In genomic region chr10:95517536-95518454, GRCh38 we compare ENCODE assay signal across 1 cellular context.
TF ChIP-seq lines count a peak whose summit lies in the region.

No MANE protein-coding gene starts in this region.

TF ChIP-seq in WTC11, 78 proteins besides CTCF, POLR2A, EP300 and RAD21 (continued from another document):
- TF ChIP-seq, protein P1, sequence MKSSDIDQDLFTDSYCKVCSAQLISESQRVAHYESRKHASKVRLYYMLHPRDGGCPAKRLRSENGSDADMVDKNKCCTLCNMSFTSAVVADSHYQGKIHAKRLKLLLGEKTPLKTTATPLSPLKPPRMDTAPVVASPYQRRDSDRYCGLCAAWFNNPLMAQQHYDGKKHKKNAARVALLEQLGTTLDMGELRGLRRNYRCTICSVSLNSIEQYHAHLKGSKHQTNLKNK (CRISPR knock-in tag; IDR thresholded peaks at IDR 0.05): no peak
- no peak for TF ChIP-seq SOX15 (CRISPR knock-in tag; IDR thresholded peaks at IDR 0.05)
- TF ChIP-seq, protein P2, sequence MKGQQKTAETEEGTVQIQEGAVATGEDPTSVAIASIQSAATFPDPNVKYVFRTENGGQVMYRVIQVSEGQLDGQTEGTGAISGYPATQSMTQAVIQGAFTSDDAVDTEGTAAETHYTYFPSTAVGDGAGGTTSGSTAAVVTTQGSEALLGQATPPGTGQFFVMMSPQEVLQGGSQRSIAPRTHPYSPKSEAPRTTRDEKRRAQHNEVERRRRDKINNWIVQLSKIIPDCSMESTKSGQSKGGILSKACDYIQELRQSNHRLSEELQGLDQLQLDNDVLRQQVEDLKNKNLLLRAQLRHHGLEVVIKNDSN (CRISPR knock-in tag; IDR thresholded peaks at IDR 0.05): no peak
- no peak for TF ChIP-seq RORB (CRISPR knock-in tag; IDR thresholded peaks at IDR 0.05)
- TF ChIP-seq SP1 (CRISPR knock-in tag; conservative IDR thresholded peaks at IDR 0.05): no peak
- TF ChIP-seq ZNF416 (CRISPR knock-in tag; IDR thresholded peaks at IDR 0.05): no peak
- no peak for TF ChIP-seq MLX (CRISPR knock-in tag; IDR thresholded peaks at IDR 0.05)
